Comparison of ENCODE assay signal across 20 cellular contexts in the genomic region with DNA sequence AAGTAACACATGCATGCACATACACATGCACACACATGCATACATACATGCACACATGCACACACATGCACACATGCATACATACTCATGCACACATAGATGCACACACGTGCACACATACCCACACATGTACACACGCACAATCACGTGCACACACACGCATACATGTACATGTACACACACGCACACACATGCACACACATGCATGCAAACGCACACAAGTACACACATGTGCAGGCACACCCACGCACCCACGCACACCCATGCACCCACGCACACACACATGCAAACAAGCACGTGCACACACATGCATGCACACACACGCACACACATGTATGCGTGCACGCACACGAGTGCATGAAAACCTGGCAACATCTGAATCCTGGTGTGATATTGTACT.
DNase-seq lines count a peak whose midpoint lies in the region; ATAC-seq, FAIRE-seq and TF ChIP-seq lines count a peak whose summit lies in the region.
"Had no signal": no experiment of that assay in that cellular context is flagged by ENCODE, and none has a peak within 500 bp of the region (broad histone marks: within the 10 kb centered on the region; RNA-seq: fewer than 3 reads in every experiment).

No MANE protein-coding gene starts in this region.

- H3K23ac ChIP-seq in mesenchymal stem cell (ENCODE audit: low read length in 2 of 2), result no peak overlapping the region

- CTCF ChIA-PET in Caco-2 (lab: Charles Lee), result no interaction called here
- CTCF ChIA-PET in MCF 10A (lab: Yijun Ruan, JAX), result no interaction called here

- H3K9me3 Mint-ChIP-seq in Caco-2 (ENCODE audit: unreplicated experiment) (peaks cover 10% of the 10 kb centered on the region), MCF 10A (ENCODE audit: unreplicated experiment) (no peaks in the 10 kb centered on the region)

- H3K79me2 ChIP-seq in OCI-LY3 (ENCODE audit: low read length), result no peaks in the 10 kb centered on the region

- no peak overlapping the region for H3K18ac ChIP-seq in mesenchymal stem cell (ENCODE audit: low read depth in 1 of 2, low read length in 2 of 2)

- no peak for TF ChIP-seq EP300 in gastroesophageal sphincter (IDR thresholded peaks at IDR 0.05)

- TF ChIP-seq CTCF in OCI-LY3 (IDR thresholded peaks at IDR 0.05; ENCODE audit: low read depth, low read length) (no peak), Caco-2 (IDR thresholded peaks at IDR 0.05; ENCODE audit: insufficient read depth in 1 of 2, low read depth in 1 of 2, low read length in 1 of 2, severe bottlenecking in 1 of 2, unreplicated experiment in 1 of 2) (no peak), gastroesophageal sphincter (IDR thresholded peaks at IDR 0.05) (no peak), MCF 10A (IDR thresholded peaks at IDR 0.05; ENCODE audit: unreplicated experiment) (no peak)

- H3K27ac Mint-ChIP-seq in Caco-2 (ENCODE audit: unreplicated experiment) (no peak overlapping the region), MCF 10A (ENCODE audit: low read depth, unreplicated experiment) (no peak overlapping the region)
- H3K27ac Mint-ChIP-seq: CD8-positive, alpha-beta memory T cell; GM23338 had no signal

- no peaks in the 10 kb centered on the region for H4K20me1 ChIP-seq in OCI-LY3 (ENCODE audit: insufficient read depth, low read length)

- 89% methylated on average over 14 of the region's 14 CpGs for WGBS in mesenchymal stem cell
- 90 to 97% methylated on average over 8 to 11 of the region's 14 CpGs for WGBS in gastroesophageal sphincter (ENCODE audit: low coverage in 1 of 2), 2 donors

- no peak overlapping the region for H4K8ac ChIP-seq in mesenchymal stem cell (ENCODE audit: low read length)

- H3K36me3 ChIP-seq in OCI-LY3 (replicated peaks; ENCODE audit: low read depth, low read length) (no peaks in the 10 kb centered on the region), mesenchymal stem cell (ENCODE audit: control insufficient read depth in 1 of 2, insufficient read depth in 2 of 2, low read depth in 1 of 2, low read length in 2 of 2) (no peaks in the 10 kb centered on the region), Caco-2 (ENCODE audit: control insufficient read depth, insufficient read depth, low read length) (no peaks in the 10 kb centered on the region), gastroesophageal sphincter (no peaks in the 10 kb centered on the region)
- no peaks in the 10 kb centered on the region for H3K36me3 ChIP-seq in effector memory CD4-positive, alpha-beta T cell (ENCODE audit: control insufficient read depth, insufficient read depth, low read length)
- H3K36me3 ChIP-seq: BE2C had no signal

- H3K9ac ChIP-seq in OCI-LY3 (ENCODE audit: low read length) (no peak overlapping the region), mesenchymal stem cell (ENCODE audit: low read length) (no peak overlapping the region)

- peak; percentile 100 for FAIRE-seq in HTR-8/SVneo (lab: Jason Lieb, UNC)
- FAIRE-seq: A204.1 had no signal

- H2BK120ac ChIP-seq in mesenchymal stem cell (ENCODE audit: low read depth, low read length), result no peak overlapping the region

- no peak overlapping the region for H2BK12ac ChIP-seq in mesenchymal stem cell (ENCODE audit: low read length in 2 of 2)

- TF ChIP-seq POLR2A in gastroesophageal sphincter (IDR thresholded peaks at IDR 0.05), result no peak

- H4K91ac ChIP-seq in mesenchymal stem cell (ENCODE audit: low read length), result peak overlapping the region; percentile 77

- H3K4me2 ChIP-seq in OCI-LY3 (ENCODE audit: low read length) (peak overlapping the region; percentile 32; the same call in 1 of the 2 replicates), mesenchymal stem cell (ENCODE audit: low read length, poor library complexity, severe bottlenecking) (no peak overlapping the region)
- H3K4me2 ChIP-seq: GM23338 had no signal

- no peak overlapping the region for H3K14ac ChIP-seq in mesenchymal stem cell (ENCODE audit: low read length in 2 of 2)

- intact Hi-C loops in Caco-2 (cut with micrococcal nuclease; ENCODE audit: unreplicated experiment) (no loop called here), MCF 10A (cut with micrococcal nuclease) (no loop called here)

- H3K27me3 ChIP-seq in OCI-LY3 (ENCODE audit: low read depth, low read length), result no peaks in the 10 kb centered on the region
- H3K27me3 ChIP-seq in mesenchymal stem cell (ENCODE audit: control insufficient read depth in 1 of 2, insufficient read depth in 1 of 2, low read length in 2 of 2), result no peaks in the 10 kb centered on the region
- H3K27me3 ChIP-seq in Caco-2 (replicated peaks; ENCODE audit: control insufficient read depth, insufficient read depth, low read length), result no peaks in the 10 kb centered on the region; the same call in 1 of the 2 replicates
- no peaks in the 10 kb centered on the region for H3K27me3 ChIP-seq in gastroesophageal sphincter
- H3K27me3 ChIP-seq in effector memory CD4-positive, alpha-beta T cell (replicated peaks; ENCODE audit: control insufficient read depth, insufficient read depth, low read length, poor library complexity, severe bottlenecking), result no peaks in the 10 kb centered on the region
- H3K27me3 ChIP-seq: BE2C had no signal

- no peaks in the 10 kb centered on the region for H3K79me1 ChIP-seq in mesenchymal stem cell (replicated peaks; ENCODE audit: low read length, poor library complexity, severe bottlenecking)

- no peak overlapping the region for H3K4ac ChIP-seq in mesenchymal stem cell (ENCODE audit: low read depth in 1 of 2, low read length in 2 of 2)

- no peak overlapping the region for H3K4me3 Mint-ChIP-seq in Caco-2 (ENCODE audit: unreplicated experiment)
- no peak overlapping the region for H3K4me3 Mint-ChIP-seq in MCF 10A (ENCODE audit: unreplicated experiment)
- H3K4me3 Mint-ChIP-seq: CD4-positive, CD25-positive, alpha-beta regulatory T cell; CD8-positive, alpha-beta memory T cell; GM23338 had no signal

- DNase-seq in HTR-8/SVneo (ENCODE audit: insufficient read length, low spot score), result no peak
- no peak for DNase-seq in mesenchymal stem cell
- DNase-seq in Caco-2, result no peak
- no peak for DNase-seq in MCF 10A (ENCODE audit: unreplicated experiment)
- DNase-seq in effector memory CD4-positive, alpha-beta T cell, result no peak
- DNase-seq: ACHN; BE2C; C1 segment of cervical spinal cord; CD4-positive, CD25-positive, alpha-beta regulatory T cell; CD8-positive, alpha-beta memory T cell; COR-L47; DMS153; DMS79; GF-D8; H7 had no signal

- H3K4me3 ChIP-seq in OCI-LY3 (ENCODE audit: low read length), result no peak overlapping the region
- H3K4me3 ChIP-seq in mesenchymal stem cell (ENCODE audit: insufficient read depth in 1 of 2, low read depth in 1 of 2, low read length in 2 of 2), result no peak overlapping the region
- no peak overlapping the region for H3K4me3 ChIP-seq in Caco-2 (ENCODE audit: low read depth, low read length)
- no peak overlapping the region for H3K4me3 ChIP-seq in gastroesophageal sphincter
- no peak overlapping the region for H3K4me3 ChIP-seq in effector memory CD4-positive, alpha-beta T cell (ENCODE audit: insufficient read depth, low read depth, low read length, poor library complexity, severe bottlenecking)
- H3K4me3 ChIP-seq: GM23338 had no signal

- no peaks in the 10 kb centered on the region for H3K9me3 ChIP-seq in OCI-LY3 (ENCODE audit: insufficient read depth, low read length)
- H3K9me3 ChIP-seq in mesenchymal stem cell (ENCODE audit: control insufficient read depth, low read length), result peaks cover 4% of the 10 kb centered on the region
- H3K9me3 ChIP-seq in Caco-2, result peaks cover 6% of the 10 kb centered on the region; the same call in 1 of the 2 replicates
- no peaks in the 10 kb centered on the region for H3K9me3 ChIP-seq in gastroesophageal sphincter
- no peaks in the 10 kb centered on the region for H3K9me3 ChIP-seq in effector memory CD4-positive, alpha-beta T cell (ENCODE audit: control insufficient read depth, low read length)
- H3K9me3 ChIP-seq: BE2C had no signal

- no peak overlapping the region for H2AK5ac ChIP-seq in mesenchymal stem cell (ENCODE audit: low read length, severe bottlenecking)

- H3K27me3 Mint-ChIP-seq in Caco-2 (ENCODE audit: insufficient read depth, unreplicated experiment) (peaks cover 14% of the 10 kb centered on the region), MCF 10A (ENCODE audit: insufficient read depth, unreplicated experiment) (peaks cover 92% of the 10 kb centered on the region)
- H3K27me3 Mint-ChIP-seq: CD4-positive, CD25-positive, alpha-beta regulatory T cell had no signal

- H3K27ac ChIP-seq in OCI-LY3 (ENCODE audit: low read length) (no peak overlapping the region), mesenchymal stem cell (ENCODE audit: low read length, poor library complexity, severe bottlenecking) (no peak overlapping the region), gastroesophageal sphincter (no peak overlapping the region)
- H3K27ac ChIP-seq in effector memory CD4-positive, alpha-beta T cell (ENCODE audit: insufficient read depth, low read length, poor library complexity, severe bottlenecking), result no peak overlapping the region

- H3K4me1 Mint-ChIP-seq in Caco-2 (ENCODE audit: low read depth, unreplicated experiment) (no peaks in the 10 kb centered on the region), MCF 10A (ENCODE audit: insufficient read depth, unreplicated experiment) (no peaks in the 10 kb centered on the region)
- H3K4me1 Mint-ChIP-seq: CD4-positive, CD25-positive, alpha-beta regulatory T cell; CD8-positive, alpha-beta memory T cell had no signal

- H2AFZ ChIP-seq in OCI-LY3 (ENCODE audit: low read depth, low read length) (no peak overlapping the region), mesenchymal stem cell (ENCODE audit: low read depth, low read length) (no peak overlapping the region)
- H2AFZ ChIP-seq: GM23338 had no signal

- H3K4me1 ChIP-seq in OCI-LY3 (ENCODE audit: low read length), result peaks cover 3% of the 10 kb centered on the region; the same call in 1 of the 2 replicates
- H3K4me1 ChIP-seq in mesenchymal stem cell (ENCODE audit: control insufficient read depth, insufficient read depth, low read depth, low read length), result peaks cover 3% of the 10 kb centered on the region
- H3K4me1 ChIP-seq in Caco-2, result no peaks in the 10 kb centered on the region
- H3K4me1 ChIP-seq in gastroesophageal sphincter, result no peaks in the 10 kb centered on the region
- H3K4me1 ChIP-seq in effector memory CD4-positive, alpha-beta T cell (ENCODE audit: control insufficient read depth, insufficient read depth, low read length, poor library complexity, severe bottlenecking), result no peaks in the 10 kb centered on the region
- H3K4me1 ChIP-seq: BE2C had no signal

- no peak for ATAC-seq in gastroesophageal sphincter
- ATAC-seq: GM23338, HCT116 had no signal

- BruUV-seq in Caco-2 (replicated peaks; lab: Mats Ljungman, UMichigan), result no TSS peak
- BruUV-seq in MCF 10A (replicated peaks; lab: Mats Ljungman, UMichigan), result no TSS peak

- no peak overlapping the region for H2BK15ac ChIP-seq in mesenchymal stem cell (ENCODE audit: low read depth, poor library complexity, severe bottlenecking)

- H3K36me3 Mint-ChIP-seq in Caco-2 (ENCODE audit: insufficient read depth, unreplicated experiment) (no peaks in the 10 kb centered on the region), MCF 10A (ENCODE audit: insufficient read depth, unreplicated experiment) (peaks cover 6% of the 10 kb centered on the region)
- H3K36me3 Mint-ChIP-seq: CD4-positive, CD25-positive, alpha-beta regulatory T cell had no signal

- H2BK5ac ChIP-seq in mesenchymal stem cell (ENCODE audit: low read depth, low read length, poor library complexity, severe bottlenecking), result no peak overlapping the region

- POLR2A ChIA-PET in Caco-2 (lab: Charles Lee), result no interaction called here
- POLR2A ChIA-PET in MCF 10A (lab: Yijun Ruan, JAX), result no interaction called here
